Comparison of ENCODE assay signal across 33 cellular contexts in genomic region chr5:111765613-111766012, GRCh38.
"Had no signal": no experiment of that assay in that cellular context is flagged by ENCODE, and none has a peak within 500 bp of the region (broad histone marks: within the 10 kb centered on the region; RNA-seq: fewer than 3 reads in every experiment).

No MANE protein-coding gene starts in this region.

- ATAC-seq: activated CD4-positive, alpha-beta T cell treated with anti-CD3 and anti-CD28 coated beads for 36 hours; activated naive CD4-positive, alpha-beta T cell treated with anti-CD3 and anti-CD28 coated beads, Interleukin-2, amount 50 U/mL, for 72 hours; activated T-cell treated with anti-CD3 and anti-CD28 coated beads, Interleukin-2, amount 50 U/mL, for 72 hours; esophagus mucosa; T-helper 17 cell had no signal

- H3K4me3 ChIP-seq: ascending aorta, breast epithelium, cardiac muscle cell, colonic mucosa had no signal

- H3K36me3 Mint-ChIP-seq: activated naive CD4-positive, alpha-beta T cell treated with anti-CD3 and anti-CD28 coated beads, Interleukin-2, amount 10 ng/mL, durations not matched to agents 7 days and 5 days; activated naive CD4-positive, alpha-beta T cell treated with anti-CD3 and anti-CD28 coated beads, Interleukin-2, amount 50 U/mL, for 72 hours; activated naive CD8-positive, alpha-beta T cell treated with anti-CD3 and anti-CD28 coated beads, Interleukin-2, amount 10 ng/mL, durations not matched to agents 7 days and 5 days; brain had no signal

- H3K4me1 Mint-ChIP-seq: activated CD4-positive, alpha-beta memory T cell treated with anti-CD3 and anti-CD28 coated beads, Interleukin-2, amount 10 ng/mL, durations not matched to agents 7 days and 5 days; activated CD4-positive, alpha-beta T cell treated with anti-CD3 and anti-CD28 coated beads for 36 hours; activated CD4-positive, alpha-beta T cell treated with anti-CD3 and anti-CD28 coated beads, Interleukin-2, amount 10 ng/mL, durations not matched to agents 24 days and 14 days; activated naive CD4-positive, alpha-beta T cell treated with anti-CD3 and anti-CD28 coated beads, Interleukin-2, amount 10 ng/mL, durations not matched to agents 7 days and 5 days; activated naive CD8-positive, alpha-beta T cell treated with anti-CD3 and anti-CD28 coated beads, Interleukin-2, amount 10 ng/mL, durations not matched to agents 7 days and 5 days; T-helper 17 cell had no signal

- H3K9me3 Mint-ChIP-seq: activated CD4-positive, alpha-beta memory T cell treated with anti-CD3 and anti-CD28 coated beads, Interleukin-2, amount 10 ng/mL, durations not matched to agents 7 days and 5 days; activated naive CD4-positive, alpha-beta T cell treated with anti-CD3 and anti-CD28 coated beads, Interleukin-2, amount 10 ng/mL, durations not matched to agents 7 days and 5 days; activated naive CD4-positive, alpha-beta T cell treated with anti-CD3 and anti-CD28 coated beads, Interleukin-2, amount 50 U/mL, for 72 hours; activated naive CD8-positive, alpha-beta T cell treated with anti-CD3 and anti-CD28 coated beads, Interleukin-2, amount 10 ng/mL, durations not matched to agents 7 days and 5 days; activated T-cell treated with anti-CD3 and anti-CD28 coated beads, Interleukin-2, amount 50 U/mL, for 24 hours; T-helper 2 cell treated with Interferon-gamma antibody and Interleukin-4, amounts not matched to agents 5 μg/mL and 100 μg/mL, for 36 hours had no signal

- H3K4me3 Mint-ChIP-seq: activated CD4-positive, alpha-beta memory T cell treated with anti-CD3 and anti-CD28 coated beads, Interleukin-2, amount 10 ng/mL, durations not matched to agents 7 days and 5 days; activated CD4-positive, alpha-beta T cell treated with anti-CD3 and anti-CD28 coated beads for 36 hours; activated CD4-positive, alpha-beta T cell treated with anti-CD3 and anti-CD28 coated beads, Interleukin-2, amount 10 ng/mL, durations not matched to agents 24 days and 14 days; activated naive CD4-positive, alpha-beta T cell treated with anti-CD3 and anti-CD28 coated beads, Interleukin-2, amount 10 ng/mL, durations not matched to agents 7 days and 5 days; activated naive CD8-positive, alpha-beta T cell treated with anti-CD3 and anti-CD28 coated beads, Interleukin-2, amount 10 ng/mL, durations not matched to agents 7 days and 5 days; activated T-cell treated with anti-CD3 and anti-CD28 coated beads, Interleukin-2, amount 50 U/mL, for 24 hours; activated T-cell treated with anti-CD3 and anti-CD28 coated beads, Interleukin-2, amount 50 U/mL, for 72 hours; brain; T-helper 17 cell; T-helper 2 cell treated with Interferon-gamma antibody and Interleukin-4, amounts not matched to agents 5 μg/mL and 100 μg/mL, for 36 hours had no signal

- H3K27ac ChIP-seq: ascending aorta, breast epithelium, cardiac muscle cell, colonic mucosa, epithelial cell of prostate had no signal

- H3K4me1 ChIP-seq: ascending aorta, breast epithelium, colonic mucosa had no signal

- H3K36me3 ChIP-seq: ascending aorta, breast epithelium, cardiac muscle cell, colonic mucosa had no signal

- H3K27ac Mint-ChIP-seq: activated CD4-positive, alpha-beta memory T cell treated with anti-CD3 and anti-CD28 coated beads, Interleukin-2, amount 10 ng/mL, durations not matched to agents 7 days and 5 days; activated CD4-positive, alpha-beta T cell treated with anti-CD3 and anti-CD28 coated beads for 36 hours; activated CD4-positive, alpha-beta T cell treated with anti-CD3 and anti-CD28 coated beads, Interleukin-2, amount 10 ng/mL, durations not matched to agents 24 days and 14 days; activated naive CD4-positive, alpha-beta T cell treated with anti-CD3 and anti-CD28 coated beads, Interleukin-2, amount 10 ng/mL, durations not matched to agents 7 days and 5 days; activated naive CD4-positive, alpha-beta T cell treated with anti-CD3 and anti-CD28 coated beads, Interleukin-2, amount 50 U/mL, for 72 hours; activated naive CD8-positive, alpha-beta T cell treated with anti-CD3 and anti-CD28 coated beads, Interleukin-2, amount 10 ng/mL, durations not matched to agents 7 days and 5 days; activated T-cell treated with anti-CD3 and anti-CD28 coated beads, Interleukin-2, amount 50 U/mL, for 24 hours; activated T-cell treated with anti-CD3 and anti-CD28 coated beads, Interleukin-2, amount 50 U/mL, for 72 hours; brain; T-helper 17 cell; T-helper 2 cell treated with Interferon-gamma antibody and Interleukin-4, amounts not matched to agents 5 μg/mL and 100 μg/mL, for 36 hours had no signal

- FAIRE-seq: endometrium, endothelial cell of umbilical vein, frontal cortex had no signal

- H3K9me3 ChIP-seq: ascending aorta, breast epithelium, colonic mucosa had no signal

- DNase-seq: activated CD4-positive, alpha-beta memory T cell treated with anti-CD3 and anti-CD28 coated beads, Interleukin-2, amount 10 ng/mL, durations not matched to agents 7 days and 5 days; activated CD4-positive, alpha-beta T cell treated with anti-CD3 and anti-CD28 coated beads for 36 hours; activated CD4-positive, alpha-beta T cell treated with anti-CD3 and anti-CD28 coated beads, Interleukin-2, amount 10 ng/mL, durations not matched to agents 24 days and 14 days; activated CD4-positive, CD25-positive, alpha-beta regulatory T cell; activated CD4-positive, CD25-positive, alpha-beta regulatory T cell treated with anti-CD3 and anti-CD28 coated beads, Interleukin-2, amount 50 U/mL, for 72 hours; activated CD8-positive, alpha-beta memory T cell treated with anti-CD3 and anti-CD28 coated beads, Interleukin-2, amount 50 U/mL, for 48 hours; activated gamma-delta T cell; activated naive CD4-positive, alpha-beta T cell; activated naive CD4-positive, alpha-beta T cell treated with anti-CD3 and anti-CD28 coated beads, Interleukin-2, amount 10 ng/mL, durations not matched to agents 7 days and 5 days; activated naive CD8-positive, alpha-beta T cell treated with anti-CD3 and anti-CD28 coated beads, Interleukin-2, amount 10 ng/mL, durations not matched to agents 7 days and 5 days; activated T-cell treated with anti-CD3 and anti-CD28 coated beads for 4 hours; activated T-cell treated with anti-CD3 and anti-CD28 coated beads, Interleukin-2, amount 50 U/mL, for 24 hours; activated T-cell treated with anti-CD3 and anti-CD28 coated beads, Interleukin-2, amount 50 U/mL, for 72 hours; central memory CD4-positive, alpha-beta T cell; cerebellar nuclear complex; colonic mucosa; effector CD8-positive, alpha-beta T cell; foreskin fibroblast; head of caudate nucleus; T-helper 1 cell; T-helper 17 cell; T1000 had no signal

- H3K27me3 ChIP-seq: ascending aorta, breast epithelium, cardiac muscle cell, colonic mucosa had no signal
